ENCODE assay signal across 19 cellular contexts in genomic region chr11:71293961-71294782, GRCh38. TPM values are rescaled to one million over a fixed set of nuclear protein-coding genes. Genes with fewer than 3 reads are reported as not detected.
DNase-seq lines count a peak whose midpoint lies in the region; FAIRE-seq and TF ChIP-seq lines count a peak whose summit lies in the region.
"Had no signal": no experiment of that assay in that cellular context is flagged by ENCODE, and none has a peak within 500 bp of the region (broad histone marks: within the 10 kb centered on the region; RNA-seq: fewer than 3 reads in every experiment).

No MANE protein-coding gene starts in this region.

- H2BK12ac ChIP-seq in neuronal stem cell (ENCODE audit: low read length), result no peak overlapping the region

- no peak overlapping the region for H4K91ac ChIP-seq in neuronal stem cell (ENCODE audit: low read depth, low read length, poor library complexity)

- H3K23ac ChIP-seq in neuronal stem cell (ENCODE audit: low read depth, low read length, poor library complexity), result no peak overlapping the region

- no peak overlapping the region for H2BK120ac ChIP-seq in neuronal stem cell (ENCODE audit: low read depth, low read length)

- TF ChIP-seq CTCF in esophagus muscularis mucosa (IDR thresholded peaks at IDR 0.05) (no peak), MM.1S (IDR thresholded peaks at IDR 0.05; ENCODE audit: low read length) (no peak)

- no peak overlapping the region for H3K4ac ChIP-seq in neuronal stem cell (ENCODE audit: low read length)

- FAIRE-seq in HTR-8/SVneo (lab: Jason Lieb, UNC), result no peak
- FAIRE-seq: GM19239 had no signal

- no peaks in the 10 kb centered on the region for H3K4me1 ChIP-seq in esophagus muscularis mucosa
- no peaks in the 10 kb centered on the region for H3K4me1 ChIP-seq in neuronal stem cell (ENCODE audit: control insufficient read depth in 2 of 2, insufficient read depth in 1 of 2, low read depth in 1 of 2, low read length in 2 of 2)
- no peaks in the 10 kb centered on the region for H3K4me1 ChIP-seq in MM.1S (ENCODE audit: low read length)
- H3K4me1 ChIP-seq: BE2C, HAP-1 had no signal

- no peaks in the 10 kb centered on the region for H3F3A ChIP-seq in MM.1S (ENCODE audit: insufficient read depth, low read length)

- no peaks in the 10 kb centered on the region for H3K9me2 ChIP-seq in MM.1S (replicated peaks; ENCODE audit: insufficient read depth, low read length)

- H3K79me1 ChIP-seq in neuronal stem cell (ENCODE audit: low read depth, low read length), result no peaks in the 10 kb centered on the region

- H2AFZ ChIP-seq in neuronal stem cell (ENCODE audit: low read length) (no peak overlapping the region), MM.1S (ENCODE audit: low read length) (no peak overlapping the region)

- H3K14ac ChIP-seq in neuronal stem cell (ENCODE audit: low read length), result no peak overlapping the region

- no peaks in the 10 kb centered on the region for H4K20me1 ChIP-seq in MM.1S (ENCODE audit: insufficient read depth, low read length)

- no peak overlapping the region for H2BK5ac ChIP-seq in neuronal stem cell (ENCODE audit: low read length)

- H3K18ac ChIP-seq in neuronal stem cell (ENCODE audit: low read length), result no peak overlapping the region

- intact Hi-C loops in esophagus muscularis mucosa (cut with DNase I), result no loop called here

- H3K9me3 ChIP-seq in esophagus muscularis mucosa (peaks cover 0 to 32% (median 22%) of the 10 kb centered on the region in 4 donors), neuronal stem cell (replicated peaks in 1 of 2; ENCODE audit: control insufficient read depth in 2 of 2, insufficient read depth in 1 of 2, low read depth in 1 of 2, low read length in 2 of 2) (no peaks in the 10 kb centered on the region), MM.1S (replicated peaks; ENCODE audit: insufficient read depth, low read length) (no peaks in the 10 kb centered on the region)
- H3K9me3 ChIP-seq: BE2C, HAP-1 had no signal

- no peak overlapping the region for H3K4me3 ChIP-seq in esophagus muscularis mucosa
- no peak overlapping the region for H3K4me3 ChIP-seq in neuronal stem cell (ENCODE audit: low read length in 2 of 2)
- H3K4me3 ChIP-seq in MM.1S (ENCODE audit: low read length), result no peak overlapping the region
- H3K4me3 ChIP-seq: HAP-1 had no signal

- no peak overlapping the region for H3K4me2 ChIP-seq in neuronal stem cell (ENCODE audit: insufficient read depth, low read length, poor library complexity, severe bottlenecking)
- no peak overlapping the region for H3K4me2 ChIP-seq in MM.1S (ENCODE audit: low read depth, low read length)

- no peak overlapping the region for H4K8ac ChIP-seq in neuronal stem cell (ENCODE audit: low read depth, low read length)

- H3K36me3 ChIP-seq in esophagus muscularis mucosa, result no peaks in the 10 kb centered on the region
- no peaks in the 10 kb centered on the region for H3K36me3 ChIP-seq in neuronal stem cell (replicated peaks in 1 of 2; ENCODE audit: control insufficient read depth in 2 of 2, insufficient read depth in 2 of 2, low read length in 2 of 2)
- no peaks in the 10 kb centered on the region for H3K36me3 ChIP-seq in MM.1S (replicated peaks; ENCODE audit: insufficient read depth, low read length)
- H3K36me3 ChIP-seq: BE2C, HAP-1 had no signal

- 81% methylated on average over 3 of the region's 3 CpGs for WGBS in esophagus muscularis mucosa
- no CpG with 5 or more reads among the region's 3 CpGs for WGBS in neuronal stem cell (ENCODE audit: extremely low coverage in 2 of 2, insufficient read length in 2 of 2, insufficient replicate concordance in 1 of 2), 2 donors

- H3K27ac ChIP-seq in esophagus muscularis mucosa (replicated peaks in 1 of 4) (no peak overlapping the region), neuronal stem cell (replicated peaks; ENCODE audit: low read length) (no peak overlapping the region), MM.1S (ENCODE audit: low read length) (no peak overlapping the region)

- DNase-seq in activated effector memory CD4-positive, alpha-beta T cell treated with anti-CD3 and anti-CD28 coated beads, Interleukin-2, amount 50 U/mL, for 16 hours, result peak; percentile 30
- DNase-seq in activated effector memory CD4-positive, alpha-beta T cell treated with Interleukin-2 at 50 U/mL for 16 hours, result no peak
- peak; percentile 60 for DNase-seq in esophagus muscularis mucosa (ENCODE audit: extremely low spot score)
- no peak for DNase-seq in neuronal stem cell (ENCODE audit: low spot score)
- peak; percentile 23 for DNase-seq in ureter (ENCODE audit: low spot score)
- no peak for DNase-seq in MM.1S
- no peak for DNase-seq in stimulated activated CD4-positive, alpha-beta T cell treated with anti-CD3 and anti-CD28 coated beads, Interleukin-12 subunit alpha, Interleukin-12 subunit beta, amount 100 ng/mL, for 4 hours
- no peak for DNase-seq in HTR-8/SVneo (ENCODE audit: insufficient read length, low spot score)
- DNase-seq: 8988T; BE2C; CD4-positive, alpha-beta T cell; DMS79; MV-4-11; NCI-H1417 treated with DMSO at 0.1 percent for 48 hours; NCI-H1930; NCI-H446; NCI-H748 treated with DMSO at 0.1 percent for 48 hours had no signal

- H3K27me3 ChIP-seq in esophagus muscularis mucosa, result peaks cover 0 to 24% (median 0%) of the 10 kb centered on the region in 4 donors
- no peaks in the 10 kb centered on the region for H3K27me3 ChIP-seq in neuronal stem cell (ENCODE audit: control insufficient read depth in 3 of 3, insufficient read depth in 3 of 3, low read depth in 1 of 3, low read length in 3 of 3)
- H3K27me3 ChIP-seq in MM.1S (replicated peaks; ENCODE audit: insufficient read depth, low read length), result peaks cover 85% of the 10 kb centered on the region
- H3K27me3 ChIP-seq: BE2C had no signal

- H2AK5ac ChIP-seq in neuronal stem cell (ENCODE audit: low read depth, low read length), result no peak overlapping the region

- H3K9ac ChIP-seq in neuronal stem cell (ENCODE audit: low read depth, low read length, poor library complexity) (no peak overlapping the region), MM.1S (ENCODE audit: low read length) (no peak overlapping the region)

- TF ChIP-seq POLR2A in esophagus muscularis mucosa (IDR thresholded peaks at IDR 0.05; ENCODE audit: low read depth), result no peak

- TF ChIP-seq EP300 in esophagus muscularis mucosa (IDR thresholded peaks at IDR 0.05), result no peak

- no peaks in the 10 kb centered on the region for H3K79me2 ChIP-seq in MM.1S (ENCODE audit: low read length)

- H2BK15ac ChIP-seq in neuronal stem cell (ENCODE audit: low read length), result peak overlapping the region; percentile 61

RNA-seq across cellular contexts. Expression of gene SHANK2, which starts 41.8 kb away (rescaled TPM):
- total RNA-seq in esophagus muscularis mucosa, result 10 to 100 TPM; 10.8 to 25.3 (median 15.6) TPM
- 5.0 TPM for polyA plus RNA-seq in neuronal stem cell (2013, experiment 1 of 2)
- 5.0 TPM for polyA plus RNA-seq in neuronal stem cell (2013, experiment 2 of 2)
- 77.1 TPM for total RNA-seq in ureter
- total RNA-seq: CD4-positive, alpha-beta T cell had no signal

Comparison
In these comparisons a context has a peak if more than half of its experiments do, and no peak if none do; other contexts are left out.
1. DNase-seq: peak in activated effector memory CD4-positive, alpha-beta T cell treated with anti-CD3 and anti-CD28 coated beads, Interleukin-2, amount 50 U/mL, for 16 hours (single experiment), esophagus muscularis mucosa (single experiment) and ureter (single experiment); none in activated effector memory CD4-positive, alpha-beta T cell treated with Interleukin-2 at 50 U/mL for 16 hours (single experiment), neuronal stem cell (single experiment), MM.1S (single experiment), stimulated activated CD4-positive, alpha-beta T cell treated with anti-CD3 and anti-CD28 coated beads, Interleukin-12 subunit alpha, Interleukin-12 subunit beta, amount 100 ng/mL, for 4 hours (single experiment) and HTR-8/SVneo (single experiment).